8 cellular contexts compared by ENCODE assay signal in genomic region chr3:10193692-10194327, GRCh38. TPM values are rescaled to one million over a fixed set of nuclear protein-coding genes. Genes with fewer than 3 reads are reported as not detected.
DNase-seq lines count a peak whose midpoint lies in the region; ATAC-seq and TF ChIP-seq lines count a peak whose summit lies in the region.

No MANE protein-coding gene starts in this region.

- H3K9me2 ChIP-seq in PC-3 (replicated peaks; ENCODE audit: low read length): no peaks in the 10 kb centered on the region

- H3K9ac ChIP-seq in PC-3 (ENCODE audit: low read length): peak overlapping the region; percentile 87

- H3K36me3 ChIP-seq in ACC112 (ENCODE audit: insufficient read depth, low read length) (no peaks in the 10 kb centered on the region), PC-3 (ENCODE audit: low read depth, low read length) (no peaks in the 10 kb centered on the region)

- H3K79me2 ChIP-seq in ACC112 (ENCODE audit: control insufficient read depth, insufficient read depth, low read length, unreplicated experiment) (peaks cover 33% of the 10 kb centered on the region), PC-3 (ENCODE audit: low read length) (peaks cover 15% of the 10 kb centered on the region; the same call in 1 of the 2 replicates)

- no peak overlapping the region for H3K4me3 ChIP-seq in ACC112 (ENCODE audit: low read depth, low read length)
- no peak overlapping the region for H3K4me3 ChIP-seq in PC-3 (ENCODE audit: low read length)
- no peak overlapping the region for H3K4me3 ChIP-seq in coronary artery

- ATAC-seq in PC-3 (no peak), HG03097 (IDR thresholded peaks at IDR 0.05; ENCODE audit: low FRiP score, unreplicated experiment) (no peak), HG03520 (IDR thresholded peaks at IDR 0.05; ENCODE audit: unreplicated experiment) (no peak)

- peaks cover 19% of the 10 kb centered on the region for H3K4me1 Mint-ChIP-seq in neural crest cell

- TF ChIP-seq CTCF in PC-3 (conservative IDR thresholded peaks at IDR 0.05; ENCODE audit: low read depth, low read length) (no peak), coronary artery (IDR thresholded peaks at IDR 0.05) (no peak), neural crest cell (conservative IDR thresholded peaks at IDR 0.05) (no peak)

- CTCF ChIA-PET in PC-3 (lab: Charles Lee): interaction anchor here (0.7 kb wide), 2 partner anchors 10 to 28 kb away, joined by 4 read pairs; no protein-coding TSS in a partner anchor

- no TSS peak for BruUV-seq in PC-3 (replicated peaks; lab: Mats Ljungman, UMichigan)

- H3K27ac ChIP-seq in ACC112 (ENCODE audit: low read depth, low read length) (peak overlapping the region; percentile 99), PC-3 (ENCODE audit: low read length) (peak overlapping the region; percentile 96), coronary artery (peak overlapping the region; percentile 88 to 92)

- DNase-seq in PC-3 (no peak), coronary artery (ENCODE audit: low spot score) (no peak), neural crest cell (ENCODE audit: low read depth, low spot score) (no peak), NCI-H2029 (lab: John Stamatoyannopoulos, UW) (no peak)
- no peak for DNase-seq in activated CD4-positive, CD25-positive, alpha-beta regulatory T cell treated with anti-CD3 and anti-CD28 coated beads, Interleukin-2, amount 50 U/mL, for 72 hours

- no peaks in the 10 kb centered on the region for H3K27me3 ChIP-seq in ACC112 (ENCODE audit: insufficient read depth, low read length)
- H3K27me3 ChIP-seq in PC-3 (ENCODE audit: low read length): no peaks in the 10 kb centered on the region

- H3K4me1 ChIP-seq in ACC112 (ENCODE audit: control insufficient read depth, insufficient read depth, low read length, unreplicated experiment) (peaks cover 88% of the 10 kb centered on the region), PC-3 (ENCODE audit: insufficient read depth, low read length) (peaks cover 80% of the 10 kb centered on the region)

- intact Hi-C loops in PC-3 (cut with micrococcal nuclease): loop anchor here (2.0 to 10.0 kb wide), 2 partner anchors 29 to 219 kb away; partner anchors contain the start of gene IRAK2

- H4K20me1 ChIP-seq in PC-3 (ENCODE audit: low read length): no peaks in the 10 kb centered on the region

- no peaks in the 10 kb centered on the region for H3K36me3 Mint-ChIP-seq in neural crest cell (ENCODE audit: low read depth)

- POLR2A ChIA-PET in PC-3 (lab: Charles Lee; ENCODE audit: unreplicated experiment): no interaction called here

- H3K9me3 ChIP-seq in PC-3 (ENCODE audit: low read length): no peaks in the 10 kb centered on the region

- H3K27me3 Mint-ChIP-seq in neural crest cell (ENCODE audit: low read depth): no peaks in the 10 kb centered on the region

- H3K4me2 ChIP-seq in PC-3 (ENCODE audit: low read length): peak overlapping the region; percentile 47

- peaks cover 7% of the 10 kb centered on the region for H3F3A ChIP-seq in PC-3 (ENCODE audit: low read length, unreplicated experiment)

- peak overlapping the region; percentile 63 for H3K27ac Mint-ChIP-seq in neural crest cell (ENCODE audit: unreplicated experiment)

- no peaks in the 10 kb centered on the region for H3K9me3 Mint-ChIP-seq in neural crest cell

- H3K4me3 Mint-ChIP-seq in neural crest cell: no peak overlapping the region

- H2AFZ ChIP-seq in ACC112 (ENCODE audit: low read length, unreplicated experiment) (no peak overlapping the region), PC-3 (ENCODE audit: low read length) (no peak overlapping the region)

RNA-seq across cellular contexts. Expression of gene IRAK2, which starts 29.1 kb away (rescaled TPM):
- total RNA-seq in PC-3 (2014; rRNA removed) (4.7 and 5.5 TPM in 2 replicates), neural crest cell (0.39 and 0.44 TPM in 2 replicates)

RNA-seq across cellular contexts. Expression of gene VHL, which starts 52.2 kb away (rescaled TPM):
- total RNA-seq in PC-3 (2014; rRNA removed) (45.0 and 51.5 TPM in 2 replicates), neural crest cell (80.1 and 80.8 TPM in 2 replicates)

RNA-seq across cellular contexts. Expression of gene TATDN2, which starts 54.4 kb away (rescaled TPM):
- total RNA-seq in PC-3 (2014; rRNA removed): 14.1 and 25.6 TPM in 2 replicates
- 40.5 TPM in 2 replicates for total RNA-seq in neural crest cell
